18 cellular contexts compared by ENCODE assay signal in the genomic region with DNA sequence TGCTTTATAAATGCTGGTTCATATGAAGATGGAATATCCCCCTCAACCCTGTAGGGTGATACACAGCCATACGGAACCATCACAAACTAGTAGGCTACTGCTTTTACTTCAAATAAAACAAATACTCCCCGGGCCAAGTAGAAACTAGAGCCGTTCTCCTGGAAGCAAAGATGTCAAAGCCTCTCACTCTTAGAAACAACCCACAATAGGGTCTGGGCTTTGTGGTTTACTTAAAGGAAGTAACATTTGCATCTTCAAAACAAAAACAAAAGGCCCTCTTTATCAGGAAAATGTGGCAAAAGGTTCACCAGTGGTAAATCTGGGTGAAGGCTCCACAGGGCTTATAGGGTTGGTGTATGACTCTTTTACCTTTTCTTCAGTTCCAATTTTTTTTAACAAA.
"Had no signal": no experiment of that assay in that cellular context is flagged by ENCODE, and none has a peak within 500 bp of the region (broad histone marks: within the 10 kb centered on the region; RNA-seq: fewer than 3 reads in every experiment).

No MANE protein-coding gene starts in this region.

- H3K4me3 Mint-ChIP-seq: activated naive CD8-positive, alpha-beta T cell treated with anti-CD3 and anti-CD28 coated beads, Interleukin-2, amount 50 U/mL, for 24 hours; activated T-helper 1 cell treated with anti-CD3 and anti-CD28 coated beads, Interleukin-12 subunit alpha, Interleukin-12 subunit beta, Interleukin-2, Interleukin-4 antibody, amounts not matched to agents 30 ng/mL and 10 ng/mL and 1 ng/mL, durations not matched to agents 14 hours and 24 hours and 36 hours; natural killer cell treated with Interleukin-12 subunit alpha and Interleukin-12 subunit beta and Interleukin-15 and Interleukin-18, amount 100 ng/mL, for 72 hours; T-helper 2 cell treated with Interferon-gamma antibody and Interleukin-4, amounts not matched to agents 5 μg/mL and 100 μg/mL, for 36 hours had no signal

- ATAC-seq: activated CD4-positive, CD25-positive, alpha-beta regulatory T cell treated with anti-CD3 and anti-CD28 coated beads, Interleukin-2, amount 50 U/mL, for 24 hours; activated naive CD8-positive, alpha-beta T cell treated with anti-CD3 and anti-CD28 coated beads, Interleukin-2, amount 50 U/mL, for 24 hours; natural killer cell treated with Interleukin-12 subunit alpha and Interleukin-12 subunit beta and Interleukin-15 and Interleukin-18, amount 100 ng/mL, for 72 hours had no signal

- H3K4me3 ChIP-seq: ascending aorta, colonic mucosa, heart left ventricle, ovary had no signal

- H3K9me3 Mint-ChIP-seq: activated naive CD8-positive, alpha-beta T cell treated with anti-CD3 and anti-CD28 coated beads, Interleukin-2, amount 50 U/mL, for 24 hours; activated T-helper 1 cell treated with anti-CD3 and anti-CD28 coated beads, Interleukin-12 subunit alpha, Interleukin-12 subunit beta, Interleukin-2, Interleukin-4 antibody, amounts not matched to agents 30 ng/mL and 10 ng/mL and 1 ng/mL, durations not matched to agents 14 hours and 24 hours and 36 hours; natural killer cell treated with Interleukin-12 subunit alpha and Interleukin-12 subunit beta and Interleukin-15 and Interleukin-18, amount 100 ng/mL, for 72 hours; T-helper 2 cell treated with Interferon-gamma antibody and Interleukin-4, amounts not matched to agents 5 μg/mL and 100 μg/mL, for 36 hours had no signal

- H3K27me3 ChIP-seq: ascending aorta, colonic mucosa, heart left ventricle, ovary had no signal

- H3K9me3 ChIP-seq: ascending aorta, colonic mucosa, heart left ventricle, ovary had no signal

- H3K27me3 Mint-ChIP-seq: activated naive CD8-positive, alpha-beta T cell treated with anti-CD3 and anti-CD28 coated beads, Interleukin-2, amount 50 U/mL, for 24 hours; natural killer cell treated with Interleukin-12 subunit alpha and Interleukin-12 subunit beta and Interleukin-15 and Interleukin-18, amount 100 ng/mL, for 72 hours had no signal

- H3K4me1 ChIP-seq: ascending aorta, colonic mucosa had no signal

- DNase-seq: activated CD4-positive, alpha-beta T cell treated with anti-CD3 and anti-CD28 coated beads, Interleukin-2, amount 50 U/mL, for 48 hours; activated naive CD4-positive, alpha-beta T cell treated with Interleukin-2 at 50 U/mL for 16 hours; activated naive CD8-positive, alpha-beta T cell treated with anti-CD3 and anti-CD28 coated beads, Interleukin-2, amount 50 U/mL, for 24 hours; colonic mucosa; heart left ventricle; islet precursor cell; mammary epithelial cell; ovary; retina; stimulated activated CD4-positive, alpha-beta T cell treated with anti-CD3 and anti-CD28 coated beads, Interleukin-15, amount 100 ng/mL, for 24 hours; stimulated activated CD4-positive, alpha-beta T cell treated with anti-CD3 and anti-CD28 coated beads, Interleukin-4, amount 100 ng/mL, for 24 hours had no signal

- H3K36me3 Mint-ChIP-seq: natural killer cell treated with Interleukin-12 subunit alpha and Interleukin-12 subunit beta and Interleukin-15 and Interleukin-18, amount 100 ng/mL, for 72 hours had no signal

- H3K36me3 ChIP-seq: ascending aorta, colonic mucosa, heart left ventricle, ovary had no signal

- FAIRE-seq: frontal cortex, urothelium cell line had no signal

- H3K27ac ChIP-seq: ascending aorta, colonic mucosa, heart left ventricle, ovary had no signal

- H3K27ac Mint-ChIP-seq: activated naive CD8-positive, alpha-beta T cell treated with anti-CD3 and anti-CD28 coated beads, Interleukin-2, amount 50 U/mL, for 24 hours; activated T-helper 1 cell treated with anti-CD3 and anti-CD28 coated beads, Interleukin-12 subunit alpha, Interleukin-12 subunit beta, Interleukin-2, Interleukin-4 antibody, amounts not matched to agents 30 ng/mL and 10 ng/mL and 1 ng/mL, durations not matched to agents 14 hours and 24 hours and 36 hours; natural killer cell treated with Interleukin-12 subunit alpha and Interleukin-12 subunit beta and Interleukin-15 and Interleukin-18, amount 100 ng/mL, for 72 hours; T-helper 2 cell treated with Interferon-gamma antibody and Interleukin-4, amounts not matched to agents 5 μg/mL and 100 μg/mL, for 36 hours had no signal
